ENCODE assay signal across 19 cellular contexts in genomic region chr17:31481783-31482081, GRCh38.
DNase-seq lines count a peak whose midpoint lies in the region; ATAC-seq and TF ChIP-seq lines count a peak whose summit lies in the region.
"Had no signal": no experiment of that assay in that cellular context is flagged by ENCODE, and none has a peak within 500 bp of the region (broad histone marks: within the 10 kb centered on the region; RNA-seq: fewer than 3 reads in every experiment).

No MANE protein-coding gene starts in this region.

- no peaks in the 10 kb centered on the region for H3K36me3 Mint-ChIP-seq in activated CD8-positive, alpha-beta T cell treated with anti-CD3 and anti-CD28 coated beads for 36 hours (ENCODE audit: low read depth)
- H3K36me3 Mint-ChIP-seq in activated CD8-positive, alpha-beta T cell treated with anti-CD3 and anti-CD28 coated beads, Interleukin-2, amount 10 ng/mL, durations not matched to agents 7 days and 5 days (ENCODE audit: low read depth): no peaks in the 10 kb centered on the region
- H3K36me3 Mint-ChIP-seq in T-helper 2 cell treated with Interferon-gamma antibody and Interleukin-4, amounts not matched to agents 5 μg/mL and 100 μg/mL, for 36 hours (ENCODE audit: low read depth): no peaks in the 10 kb centered on the region
- H3K36me3 Mint-ChIP-seq: CD4-positive, alpha-beta memory T cell had no signal

- H3K4me1 ChIP-seq in RWPE2 (ENCODE audit: insufficient read depth, poor library complexity, severe bottlenecking): no peaks in the 10 kb centered on the region

- no peak overlapping the region for H3K4me3 ChIP-seq in RWPE2 (ENCODE audit: severe bottlenecking)
- H3K4me3 ChIP-seq: Peyer's patch had no signal

- H3K27ac ChIP-seq in RWPE2 (ENCODE audit: poor library complexity, severe bottlenecking): no peak overlapping the region
- H3K27ac ChIP-seq: Peyer's patch had no signal

- TF ChIP-seq CTCF in activated CD8-positive, alpha-beta T cell treated with anti-CD3 and anti-CD28 coated beads for 36 hours (IDR thresholded peaks at IDR 0.05): no peak
- TF ChIP-seq CTCF in RWPE2 (IDR thresholded peaks at IDR 0.05; ENCODE audit: poor library complexity, severe bottlenecking): no peak

- no peak for DNase-seq in activated CD8-positive, alpha-beta T cell treated with anti-CD3 and anti-CD28 coated beads for 36 hours
- DNase-seq in activated CD8-positive, alpha-beta T cell treated with anti-CD3 and anti-CD28 coated beads, Interleukin-2, amount 10 ng/mL, durations not matched to agents 7 days and 5 days: no peak
- DNase-seq in RWPE2 (ENCODE audit: low spot score) (no peak), left lobe of liver (ENCODE audit: low spot score) (peak; percentile 72), anterior cingulate cortex (lab: John Stamatoyannopoulos, UW) (no peak), DMS114 treated with DMSO at 0.1 percent for 48 hours (lab: John Stamatoyannopoulos, UW; ENCODE audit: unreplicated experiment) (no peak)
- no peak for DNase-seq in T-helper 2 cell treated with Interferon-gamma antibody and Interleukin-4, amounts not matched to agents 5 μg/mL and 100 μg/mL, for 36 hours (ENCODE audit: low spot score)
- DNase-seq: C1 segment of cervical spinal cord; CD4-positive, alpha-beta memory T cell; COR-L47; NCI-H1092; NCI-H1417 treated with DMSO at 0.1 percent for 48 hours; NCI-H1694 treated with DMSO at 0.1 percent for 48 hours; NCI-H2081; NCI-H2227 treated with DMSO at 0.1 percent for 48 hours; NCI-H510A; NCI-H69; Peyer's patch; SIG-M5 had no signal

- peaks cover 8% of the 10 kb centered on the region for H3K4me1 Mint-ChIP-seq in activated CD8-positive, alpha-beta T cell treated with anti-CD3 and anti-CD28 coated beads for 36 hours (ENCODE audit: low read depth)
- H3K4me1 Mint-ChIP-seq in activated CD8-positive, alpha-beta T cell treated with anti-CD3 and anti-CD28 coated beads, Interleukin-2, amount 10 ng/mL, durations not matched to agents 7 days and 5 days (ENCODE audit: low read depth): peaks cover 2% of the 10 kb centered on the region
- no peaks in the 10 kb centered on the region for H3K4me1 Mint-ChIP-seq in T-helper 2 cell treated with Interferon-gamma antibody and Interleukin-4, amounts not matched to agents 5 μg/mL and 100 μg/mL, for 36 hours (ENCODE audit: low read depth)

- H3K36me3 ChIP-seq in RWPE2 (ENCODE audit: low read depth): no peaks in the 10 kb centered on the region
- H3K36me3 ChIP-seq: Peyer's patch had no signal

- no peaks in the 10 kb centered on the region for H3K27me3 Mint-ChIP-seq in activated CD8-positive, alpha-beta T cell treated with anti-CD3 and anti-CD28 coated beads for 36 hours
- peaks cover 4% of the 10 kb centered on the region for H3K27me3 Mint-ChIP-seq in activated CD8-positive, alpha-beta T cell treated with anti-CD3 and anti-CD28 coated beads, Interleukin-2, amount 10 ng/mL, durations not matched to agents 7 days and 5 days (ENCODE audit: low read depth)
- no peaks in the 10 kb centered on the region for H3K27me3 Mint-ChIP-seq in T-helper 2 cell treated with Interferon-gamma antibody and Interleukin-4, amounts not matched to agents 5 μg/mL and 100 μg/mL, for 36 hours (ENCODE audit: low read depth)

- no peaks in the 10 kb centered on the region for H3K27me3 ChIP-seq in RWPE2 (ENCODE audit: insufficient read depth, poor library complexity, severe bottlenecking)
- H3K27me3 ChIP-seq: Peyer's patch had no signal

- CTCF ChIA-PET in activated CD8-positive, alpha-beta T cell treated with anti-CD3 and anti-CD28 coated beads for 36 hours (lab: Charles Lee): interaction anchor here (1.2 kb wide), 1 partner anchor 13 kb away, joined by 3 read pairs; no protein-coding TSS in a partner anchor
- CTCF ChIA-PET in activated CD8-positive, alpha-beta T cell treated with anti-CD3 and anti-CD28 coated beads, Interleukin-2, amount 10 ng/mL, durations not matched to agents 7 days and 5 days (lab: Charles Lee): no interaction called here

- peak; percentile 60 for ATAC-seq in activated CD8-positive, alpha-beta T cell treated with anti-CD3 and anti-CD28 coated beads for 36 hours
- ATAC-seq in activated CD8-positive, alpha-beta T cell treated with anti-CD3 and anti-CD28 coated beads, Interleukin-2, amount 10 ng/mL, durations not matched to agents 7 days and 5 days: no peak
- ATAC-seq in RWPE2 (ENCODE audit: low read depth) (peak; percentile 66), left lobe of liver (peak; percentile 81)

- H3K4me3 Mint-ChIP-seq in activated CD8-positive, alpha-beta T cell treated with anti-CD3 and anti-CD28 coated beads for 36 hours: no peak overlapping the region
- H3K4me3 Mint-ChIP-seq in activated CD8-positive, alpha-beta T cell treated with anti-CD3 and anti-CD28 coated beads, Interleukin-2, amount 10 ng/mL, durations not matched to agents 7 days and 5 days: no peak overlapping the region
- no peak overlapping the region for H3K4me3 Mint-ChIP-seq in T-helper 2 cell treated with Interferon-gamma antibody and Interleukin-4, amounts not matched to agents 5 μg/mL and 100 μg/mL, for 36 hours
- H3K4me3 Mint-ChIP-seq: CD4-positive, alpha-beta memory T cell had no signal

- H3K9me3 ChIP-seq in RWPE2 (ENCODE audit: severe bottlenecking): no peaks in the 10 kb centered on the region
- H3K9me3 ChIP-seq: Peyer's patch had no signal

- H3K27ac Mint-ChIP-seq in activated CD8-positive, alpha-beta T cell treated with anti-CD3 and anti-CD28 coated beads for 36 hours: no peak overlapping the region
- H3K27ac Mint-ChIP-seq in activated CD8-positive, alpha-beta T cell treated with anti-CD3 and anti-CD28 coated beads, Interleukin-2, amount 10 ng/mL, durations not matched to agents 7 days and 5 days: no peak overlapping the region
- H3K27ac Mint-ChIP-seq in T-helper 2 cell treated with Interferon-gamma antibody and Interleukin-4, amounts not matched to agents 5 μg/mL and 100 μg/mL, for 36 hours: no peak overlapping the region
- H3K27ac Mint-ChIP-seq: CD4-positive, alpha-beta memory T cell had no signal

- intact Hi-C loops in activated CD8-positive, alpha-beta T cell treated with anti-CD3 and anti-CD28 coated beads for 36 hours (cut with micrococcal nuclease): no loop called here

- H3K9me3 Mint-ChIP-seq in activated CD8-positive, alpha-beta T cell treated with anti-CD3 and anti-CD28 coated beads for 36 hours: no peaks in the 10 kb centered on the region
- no peaks in the 10 kb centered on the region for H3K9me3 Mint-ChIP-seq in activated CD8-positive, alpha-beta T cell treated with anti-CD3 and anti-CD28 coated beads, Interleukin-2, amount 10 ng/mL, durations not matched to agents 7 days and 5 days (ENCODE audit: insufficient read depth)
- H3K9me3 Mint-ChIP-seq in T-helper 2 cell treated with Interferon-gamma antibody and Interleukin-4, amounts not matched to agents 5 μg/mL and 100 μg/mL, for 36 hours: no peaks in the 10 kb centered on the region

- POLR2A ChIA-PET in activated CD8-positive, alpha-beta T cell treated with anti-CD3 and anti-CD28 coated beads for 36 hours (lab: Charles Lee): interaction anchor here (0.7 to 1.7 kb wide), 2 partner anchors 10 to 31 kb away, joined by 3 to 7 read pairs; no protein-coding TSS in a partner anchor
- POLR2A ChIA-PET in activated CD8-positive, alpha-beta T cell treated with anti-CD3 and anti-CD28 coated beads, Interleukin-2, amount 10 ng/mL, durations not matched to agents 7 days and 5 days (lab: Charles Lee): no interaction called here
